ENCODE assay signal across 11 cellular contexts in genomic region chr6:151160869-151161268, GRCh38.
DNase-seq lines count a peak whose midpoint lies in the region; ATAC-seq and TF ChIP-seq lines count a peak whose summit lies in the region.
"Had no signal": no experiment of that assay in that cellular context is flagged by ENCODE, and none has a peak within 500 bp of the region (broad histone marks: within the 10 kb centered on the region; RNA-seq: fewer than 3 reads in every experiment).

No MANE protein-coding gene starts in this region.

- H3K27ac ChIP-seq in breast epithelium (no peak overlapping the region), upper lobe of left lung (no peak overlapping the region)
- H3K27ac ChIP-seq in effector memory CD4-positive, alpha-beta T cell (ENCODE audit: insufficient read depth, low read length, poor library complexity, severe bottlenecking) = no peak overlapping the region
- H3K27ac ChIP-seq: spleen had no signal

- H3K4me1 ChIP-seq in breast epithelium (no peaks in the 10 kb centered on the region), upper lobe of left lung (peaks cover 0 to 6% (median 0%) of the 10 kb centered on the region in 4 donors)
- no peaks in the 10 kb centered on the region for H3K4me1 ChIP-seq in effector memory CD4-positive, alpha-beta T cell (ENCODE audit: control insufficient read depth, insufficient read depth, low read length, poor library complexity, severe bottlenecking)
- H3K4me1 ChIP-seq: spleen had no signal

- H3K27me3 ChIP-seq in breast epithelium (no peaks in the 10 kb centered on the region), upper lobe of left lung (no peaks in the 10 kb centered on the region)
- H3K27me3 ChIP-seq in effector memory CD4-positive, alpha-beta T cell (replicated peaks; ENCODE audit: control insufficient read depth, insufficient read depth, low read length, poor library complexity, severe bottlenecking) = no peaks in the 10 kb centered on the region
- H3K27me3 ChIP-seq: spleen had no signal

- TF ChIP-seq CTCF in breast epithelium (IDR thresholded peaks at IDR 0.05) (no peak), upper lobe of left lung (IDR thresholded peaks at IDR 0.05) (no peak)

- H3K36me3 ChIP-seq in breast epithelium = no peaks in the 10 kb centered on the region
- H3K36me3 ChIP-seq in upper lobe of left lung = no peaks in the 10 kb centered on the region
- H3K36me3 ChIP-seq in effector memory CD4-positive, alpha-beta T cell (ENCODE audit: control insufficient read depth, insufficient read depth, low read length) = no peaks in the 10 kb centered on the region
- H3K36me3 ChIP-seq: spleen had no signal

- TF ChIP-seq POLR2A in breast epithelium (IDR thresholded peaks at IDR 0.05) (no peak), upper lobe of left lung (IDR thresholded peaks at IDR 0.05) (no peak)

- H3K4me3 ChIP-seq in breast epithelium (no peak overlapping the region), upper lobe of left lung (no peak overlapping the region)
- H3K4me3 ChIP-seq in effector memory CD4-positive, alpha-beta T cell (ENCODE audit: insufficient read depth, low read depth, low read length, poor library complexity, severe bottlenecking) = no peak overlapping the region
- H3K4me3 ChIP-seq: spleen had no signal

- in situ Hi-C loops in T47D (cut with HindIII; ENCODE audit: low pct_unique_long_range_greater_than_20kb, low sequenced_read_pairs) (no loop called here), SK-MEL-5 (cut with HindIII; ENCODE audit: low pct_unique_long_range_greater_than_20kb, low sequenced_read_pairs) (no loop called here)

- 68 to 70% methylated on average over 6 to 9 of the region's 9 CpGs for WGBS in upper lobe of left lung, 2 donors

- no peak for TF ChIP-seq EP300 in upper lobe of left lung (IDR thresholded peaks at IDR 0.05)

- ATAC-seq in left colon (peak; percentile 29), upper lobe of left lung (ENCODE audit: low FRiP score in 2 of 2) (peak; percentile 65 to 87)

- H3K9me3 ChIP-seq in breast epithelium = no peaks in the 10 kb centered on the region
- no peaks in the 10 kb centered on the region for H3K9me3 ChIP-seq in upper lobe of left lung
- no peaks in the 10 kb centered on the region for H3K9me3 ChIP-seq in effector memory CD4-positive, alpha-beta T cell (ENCODE audit: control insufficient read depth, low read length)
- H3K9me3 ChIP-seq: spleen had no signal

- intact Hi-C loops in breast epithelium (cut with DNase I; ENCODE audit: low total_unique reads) (no loop called here), left colon (cut with DNase I, micrococcal nuclease) (no loop called here)

- peak; percentile 31 to 69 for DNase-seq in T47D (ENCODE audit: low read depth in 1 of 2, low spot score in 1 of 2)
- no peak for DNase-seq in breast epithelium (ENCODE audit: low spot score in 2 of 2)
- peak; percentile 15 for DNase-seq in SK-MEL-5 (ENCODE audit: low read depth, low spot score)
- no peak for DNase-seq in left colon
- DNase-seq in upper lobe of left lung = peak in 1 of 2 donors; percentile 67
- DNase-seq in SIG-M5 (lab: John Stamatoyannopoulos, UW) = no peak
- DNase-seq in NCI-H1417 treated with DMSO at 0.1 percent for 48 hours (lab: John Stamatoyannopoulos, UW) = no peak
- no peak for DNase-seq in effector memory CD4-positive, alpha-beta T cell
- DNase-seq: erythroblast, NCI-H524 treated with DMSO at 0.1 percent for 48 hours, spleen had no signal

Comparison
In these comparisons a context has a peak if more than half of its experiments do, and no peak if none do; other contexts are left out.
1. DNase-seq: peak in T47D (2 of 2) and SK-MEL-5 (single experiment); none in breast epithelium (0 of 2), left colon (0 of 2), SIG-M5 (single experiment), NCI-H1417 treated with DMSO at 0.1 percent for 48 hours (single experiment) and effector memory CD4-positive, alpha-beta T cell (0 of 3).